13 cellular contexts compared by ENCODE assay signal in the genomic region with DNA sequence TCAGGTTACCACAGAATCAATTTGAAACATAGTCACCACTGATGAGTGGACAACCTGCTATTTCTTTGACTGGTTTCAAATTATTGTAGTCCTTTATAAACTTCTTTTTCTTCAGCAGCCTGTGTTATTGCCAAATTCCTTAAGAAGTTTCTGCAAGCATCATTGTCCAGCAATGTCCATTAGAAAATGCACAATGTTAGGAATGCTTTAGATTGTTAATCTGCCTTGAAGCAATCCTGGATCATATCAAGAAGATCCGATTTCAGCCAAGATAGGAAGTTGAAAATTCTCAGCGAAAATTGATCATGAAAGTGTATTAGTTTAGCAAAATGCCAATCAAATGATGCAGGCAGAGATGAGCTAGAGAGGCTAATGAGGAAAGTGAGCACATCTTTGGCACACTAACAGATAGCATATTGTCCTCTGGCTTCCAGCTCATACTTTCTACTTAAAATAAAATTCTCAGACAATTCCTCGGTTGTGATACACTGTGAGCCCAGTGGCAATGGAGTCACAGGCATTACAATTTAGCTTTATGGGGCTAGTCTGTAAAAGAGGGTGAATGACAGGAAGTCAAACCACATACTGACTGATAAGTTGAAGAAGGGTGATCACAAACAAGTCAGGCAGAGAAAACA.
DNase-seq lines count a peak whose midpoint lies in the region; ATAC-seq and TF ChIP-seq lines count a peak whose summit lies in the region.
"Had no signal": no experiment of that assay in that cellular context is flagged by ENCODE, and none has a peak within 500 bp of the region (broad histone marks: within the 10 kb centered on the region; RNA-seq: fewer than 3 reads in every experiment).

No MANE protein-coding gene starts in this region.

- no peaks in the 10 kb centered on the region for H3K27me3 Mint-ChIP-seq in stimulated activated memory B cell treated with anti-CD40 and anti-IgM and Interleukin-4, amounts not matched to agents 10 μg/mL and 1 μg/mL and 100 μg/mL, for 72 hours
- H3K27me3 Mint-ChIP-seq: activated CD4-positive, alpha-beta memory T cell treated with anti-CD3 and anti-CD28 coated beads for 36 hours; activated naive CD8-positive, alpha-beta T cell treated with anti-CD3 and anti-CD28 coated beads for 36 hours had no signal

- H3K27ac Mint-ChIP-seq in stimulated activated memory B cell treated with anti-CD40 and anti-IgM and Interleukin-4, amounts not matched to agents 10 μg/mL and 1 μg/mL and 100 μg/mL, for 72 hours = no peak overlapping the region
- H3K27ac Mint-ChIP-seq: activated CD4-positive, alpha-beta memory T cell treated with anti-CD3 and anti-CD28 coated beads for 36 hours; activated naive CD8-positive, alpha-beta T cell treated with anti-CD3 and anti-CD28 coated beads for 36 hours; endodermal cell had no signal

- H3K9me3 Mint-ChIP-seq in stimulated activated memory B cell treated with anti-CD40 and anti-IgM and Interleukin-4, amounts not matched to agents 10 μg/mL and 1 μg/mL and 100 μg/mL, for 72 hours = no peaks in the 10 kb centered on the region
- H3K9me3 Mint-ChIP-seq: activated naive CD8-positive, alpha-beta T cell treated with anti-CD3 and anti-CD28 coated beads for 36 hours; endodermal cell had no signal

- no peak overlapping the region for H3K4me3 Mint-ChIP-seq in stimulated activated memory B cell treated with anti-CD40 and anti-IgM and Interleukin-4, amounts not matched to agents 10 μg/mL and 1 μg/mL and 100 μg/mL, for 72 hours
- H3K4me3 Mint-ChIP-seq: activated CD4-positive, alpha-beta memory T cell treated with anti-CD3 and anti-CD28 coated beads for 36 hours; activated naive CD8-positive, alpha-beta T cell treated with anti-CD3 and anti-CD28 coated beads for 36 hours; endodermal cell had no signal

- DNase-seq in GM04503 (ENCODE audit: low read depth) (peak; percentile 74), SK-MEL-5 (ENCODE audit: low read depth, low spot score) (peak; percentile 97), fibroblast of mammary gland (ENCODE audit: low read depth) (peak; percentile 76), sciatic nerve (ENCODE audit: low spot score) (no peak), GDM1 (lab: John Stamatoyannopoulos, UW) (no peak), activated gamma-delta T cell (lab: John Stamatoyannopoulos, UW) (no peak)
- DNase-seq: activated CD4-positive, alpha-beta memory T cell treated with anti-CD3 and anti-CD28 coated beads for 36 hours; activated naive CD8-positive, alpha-beta T cell treated with anti-CD3 and anti-CD28 coated beads for 36 hours; endodermal cell; MM.1S; NCI-H524 treated with DMSO at 0.1 percent for 48 hours; stimulated activated CD4-positive, alpha-beta T cell treated with anti-CD3 and anti-CD28 coated beads, Interleukin-2, amount 100 ng/mL, for 48 hours had no signal

- intact Hi-C loops in sciatic nerve (cut with DNase I) = no loop called here

- in situ Hi-C loops in SK-MEL-5 (cut with HindIII; ENCODE audit: low pct_unique_long_range_greater_than_20kb, low sequenced_read_pairs) = no loop called here

- H3K4me1 Mint-ChIP-seq in stimulated activated memory B cell treated with anti-CD40 and anti-IgM and Interleukin-4, amounts not matched to agents 10 μg/mL and 1 μg/mL and 100 μg/mL, for 72 hours = no peaks in the 10 kb centered on the region
- H3K4me1 Mint-ChIP-seq: activated naive CD8-positive, alpha-beta T cell treated with anti-CD3 and anti-CD28 coated beads for 36 hours; endodermal cell had no signal

- H3K4me3 ChIP-seq in fibroblast of mammary gland (ENCODE audit: control insufficient read depth, low read depth, low read length) = no peak overlapping the region

- no peaks in the 10 kb centered on the region for H3K36me3 Mint-ChIP-seq in stimulated activated memory B cell treated with anti-CD40 and anti-IgM and Interleukin-4, amounts not matched to agents 10 μg/mL and 1 μg/mL and 100 μg/mL, for 72 hours
- H3K36me3 Mint-ChIP-seq: activated CD4-positive, alpha-beta memory T cell treated with anti-CD3 and anti-CD28 coated beads for 36 hours; activated naive CD8-positive, alpha-beta T cell treated with anti-CD3 and anti-CD28 coated beads for 36 hours had no signal

- TF ChIP-seq CTCF in fibroblast of mammary gland (conservative IDR thresholded peaks at IDR 0.05; ENCODE audit: control insufficient read depth, insufficient read depth, low read depth, low read length) = no peak

- ATAC-seq in sciatic nerve = peak; percentile 68
- ATAC-seq in stimulated activated memory B cell treated with anti-CD40 and anti-IgM and Interleukin-4, amounts not matched to agents 10 μg/mL and 1 μg/mL and 100 μg/mL, for 72 hours = no peak

Comparison
In these comparisons a context has a peak if more than half of its experiments do, and no peak if none do; other contexts are left out.
1. DNase-seq: peak in GM04503 (single experiment), SK-MEL-5 (single experiment) and fibroblast of mammary gland (single experiment); none in sciatic nerve (single experiment), GDM1 (single experiment) and activated gamma-delta T cell (single experiment).